Comparison of ENCODE assay signal across 8 cellular contexts in genomic region chr19:17441241-17442135, GRCh38. TPM values are rescaled to one million over a fixed set of nuclear protein-coding genes. Genes with fewer than 3 reads are reported as not detected.
A peak's percentile ranks its signal among the peaks of the same experiment; 100 is the strongest.
DNase-seq lines count a peak whose midpoint lies in the region; ATAC-seq, FAIRE-seq and TF ChIP-seq lines count a peak whose summit lies in the region.

No MANE protein-coding gene starts in this region.

- no peaks in the 10 kb centered on the region for H3K9me2 ChIP-seq in hepatocyte (replicated peaks; ENCODE audit: insufficient read depth)

- CTCF ChIA-PET in activated CD8-positive, alpha-beta memory T cell treated with anti-CD3 and anti-CD28 coated beads, Interleukin-2, amount 10 ng/mL, durations not matched to agents 7 days and 5 days (lab: Charles Lee), result interaction anchor here (0.7 to 4.6 kb wide), 16 partner anchors 9 to 418 kb away, joined by 3 to 28 read pairs (median 4); partner anchors contain the start of genes BST2 and MVB12A

- no peaks in the 10 kb centered on the region for H3K36me3 Mint-ChIP-seq in activated CD8-positive, alpha-beta memory T cell treated with anti-CD3 and anti-CD28 coated beads, Interleukin-2, amount 10 ng/mL, durations not matched to agents 7 days and 5 days
- no peaks in the 10 kb centered on the region for H3K36me3 Mint-ChIP-seq in CD14-positive monocyte

- TF ChIP-seq CTCF in hepatocyte (IDR thresholded peaks at IDR 0.05; ENCODE audit: poor library complexity) (peak; percentile 49), CD14-positive monocyte (IDR thresholded peaks at IDR 0.05) (no peak)

- peak; percentile 80 for FAIRE-seq in HTR-8/SVneo (lab: Jason Lieb, UNC)
- no peak for FAIRE-seq in urothelium cell line (lab: Jason Lieb, UNC)

- no peak for TF ChIP-seq POLR2A in GM18505 (IDR thresholded peaks at IDR 0.05; ENCODE audit: borderline replicate concordance, extremely low read depth, insufficient read depth, insufficient read length)

- no peaks in the 10 kb centered on the region for H3K9me3 Mint-ChIP-seq in activated CD8-positive, alpha-beta memory T cell treated with anti-CD3 and anti-CD28 coated beads, Interleukin-2, amount 10 ng/mL, durations not matched to agents 7 days and 5 days (ENCODE audit: low read depth)
- H3K9me3 Mint-ChIP-seq in CD14-positive monocyte, result peaks cover 2 to 7% (median 5%) of the 10 kb centered on the region in 7 donors

- H4K20me1 ChIP-seq in hepatocyte (ENCODE audit: insufficient read depth, poor library complexity, severe bottlenecking), result no peaks in the 10 kb centered on the region

- no peaks in the 10 kb centered on the region for H3K9me3 ChIP-seq in hepatocyte (ENCODE audit: low read depth)

- H3K36me3 ChIP-seq in hepatocyte (replicated peaks; ENCODE audit: insufficient read depth, low read depth), result no peaks in the 10 kb centered on the region

- H3K4me3 Mint-ChIP-seq in activated CD8-positive, alpha-beta memory T cell treated with anti-CD3 and anti-CD28 coated beads, Interleukin-2, amount 10 ng/mL, durations not matched to agents 7 days and 5 days, result no peak overlapping the region
- no peak overlapping the region for H3K4me3 Mint-ChIP-seq in CD14-positive monocyte

- H3K79me2 ChIP-seq in hepatocyte, result no peaks in the 10 kb centered on the region

- intact Hi-C loops in CD14-positive monocyte (cut with micrococcal nuclease), result no loop called here

- H3K4me3 ChIP-seq in hepatocyte, result no peak overlapping the region

- H3K4me1 ChIP-seq in hepatocyte (ENCODE audit: insufficient read depth), result no peaks in the 10 kb centered on the region

- ATAC-seq in activated CD8-positive, alpha-beta memory T cell treated with anti-CD3 and anti-CD28 coated beads, Interleukin-2, amount 10 ng/mL, durations not matched to agents 7 days and 5 days, result peak; percentile 51
- ATAC-seq in HG02884 (IDR thresholded peaks at IDR 0.05; ENCODE audit: unreplicated experiment) (no peak), GM18505 (IDR thresholded peaks at IDR 0.05; ENCODE audit: unreplicated experiment) (no peak)

- H3K27ac Mint-ChIP-seq in activated CD8-positive, alpha-beta memory T cell treated with anti-CD3 and anti-CD28 coated beads, Interleukin-2, amount 10 ng/mL, durations not matched to agents 7 days and 5 days, result no peak overlapping the region
- no peak overlapping the region for H3K27ac Mint-ChIP-seq in CD14-positive monocyte

- H3K27me3 Mint-ChIP-seq in activated CD8-positive, alpha-beta memory T cell treated with anti-CD3 and anti-CD28 coated beads, Interleukin-2, amount 10 ng/mL, durations not matched to agents 7 days and 5 days, result no peaks in the 10 kb centered on the region
- H3K27me3 Mint-ChIP-seq in CD14-positive monocyte (ENCODE audit: low read depth in 3 of 3), result peaks cover 0 to 7% (median 6%) of the 10 kb centered on the region in 3 donors

- H3K27me3 ChIP-seq in hepatocyte, result no peaks in the 10 kb centered on the region

- no peak overlapping the region for H3K4me2 ChIP-seq in hepatocyte

- H3K4me1 Mint-ChIP-seq in activated CD8-positive, alpha-beta memory T cell treated with anti-CD3 and anti-CD28 coated beads, Interleukin-2, amount 10 ng/mL, durations not matched to agents 7 days and 5 days, result no peaks in the 10 kb centered on the region
- no peaks in the 10 kb centered on the region for H3K4me1 Mint-ChIP-seq in CD14-positive monocyte

- no peak overlapping the region for H3K27ac ChIP-seq in hepatocyte

- peak; percentile 48 for DNase-seq in DMS114 treated with DMSO at 0.1 percent for 48 hours (lab: John Stamatoyannopoulos, UW; ENCODE audit: unreplicated experiment)
- no peak for DNase-seq in HTR-8/SVneo (ENCODE audit: insufficient read length, low spot score)
- peak; percentile 46 for DNase-seq in activated CD8-positive, alpha-beta memory T cell treated with anti-CD3 and anti-CD28 coated beads, Interleukin-2, amount 10 ng/mL, durations not matched to agents 7 days and 5 days
- DNase-seq in hepatocyte (ENCODE audit: low spot score), result no peak
- peak; percentile 27 for DNase-seq in urothelium cell line (ENCODE audit: low spot score)
- no peak for DNase-seq in CD14-positive monocyte (ENCODE audit: low spot score)

- WGBS in hepatocyte (ENCODE audit: low lambda C conversion rate, missing lambda C conversion rate), result 76% methylated on average over 8 of the region's 8 CpGs

- no peak overlapping the region for H2AFZ ChIP-seq in hepatocyte

RNA-seq across cellular contexts. Expression of gene TMEM221, which starts 7.0 kb away (rescaled TPM):
- not detected for total RNA-seq in activated CD8-positive, alpha-beta memory T cell treated with anti-CD3 and anti-CD28 coated beads, Interleukin-2, amount 10 ng/mL, durations not matched to agents 7 days and 5 days
- total RNA-seq in hepatocyte, result 1.0 and 1.2 TPM in 2 replicates
- 2.0 and 2.5 TPM in 2 replicates for polyA plus RNA-seq in hepatocyte
- polyA plus RNA-seq in CD14-positive monocyte, result not detected

RNA-seq across cellular contexts. Expression of gene NXNL1, which starts 19.2 kb away (rescaled TPM):
- not detected for total RNA-seq in activated CD8-positive, alpha-beta memory T cell treated with anti-CD3 and anti-CD28 coated beads, Interleukin-2, amount 10 ng/mL, durations not matched to agents 7 days and 5 days
- total RNA-seq in hepatocyte, result not detected in 2 replicates
- polyA plus RNA-seq in hepatocyte, result 0.17 TPM in 1 of 2 replicates, not detected in the other
- polyA plus RNA-seq in CD14-positive monocyte, result not detected

RNA-seq across cellular contexts. Expression of gene MVB12A, which starts 21.6 kb away (rescaled TPM):
- 10 to 100 TPM; 40.4 to 51.1 TPM for total RNA-seq in activated CD8-positive, alpha-beta memory T cell treated with anti-CD3 and anti-CD28 coated beads, Interleukin-2, amount 10 ng/mL, durations not matched to agents 7 days and 5 days
- 36.1 and 46.4 TPM in 2 replicates for total RNA-seq in hepatocyte
- polyA plus RNA-seq in hepatocyte (65.2 and 77.1 TPM in 2 replicates), CD14-positive monocyte (10 to 100 TPM; 43.2 to 43.7 TPM)

RNA-seq across cellular contexts. Expression of gene SLC27A1, which starts 28.8 kb away (rescaled TPM):
- total RNA-seq in activated CD8-positive, alpha-beta memory T cell treated with anti-CD3 and anti-CD28 coated beads, Interleukin-2, amount 10 ng/mL, durations not matched to agents 7 days and 5 days, result 1 to 10 TPM; 1.5 to 2.1 TPM
- total RNA-seq in hepatocyte, result 6.2 and 8.7 TPM in 2 replicates
- polyA plus RNA-seq in hepatocyte (8.6 and 10.9 TPM in 2 replicates), CD14-positive monocyte (10 to 100 TPM; 27.1 to 27.6 TPM)

RNA-seq across cellular contexts. Expression of gene BST2, which starts 36.1 kb away (rescaled TPM):
- total RNA-seq in activated CD8-positive, alpha-beta memory T cell treated with anti-CD3 and anti-CD28 coated beads, Interleukin-2, amount 10 ng/mL, durations not matched to agents 7 days and 5 days, result 100 to 1,000 TPM; 298 to 361 TPM
- 43.2 and 50.1 TPM in 2 replicates for total RNA-seq in hepatocyte
- polyA plus RNA-seq in hepatocyte (129 and 195 TPM in 2 replicates), CD14-positive monocyte (100 to 1,000 TPM; 272 to 284 TPM)

Comparison
In these comparisons a context has a peak if more than half of its experiments do, and no peak if none do; other contexts are left out.
1. DNase-seq: peak in DMS114 treated with DMSO at 0.1 percent for 48 hours (single experiment), activated CD8-positive, alpha-beta memory T cell treated with anti-CD3 and anti-CD28 coated beads, Interleukin-2, amount 10 ng/mL, durations not matched to agents 7 days and 5 days (single experiment) and urothelium cell line (single experiment); none in HTR-8/SVneo (single experiment), hepatocyte (single experiment) and CD14-positive monocyte (single experiment).